Comparison of ENCODE assay signal across 18 cellular contexts in genomic region chr6:36313628-36313895, GRCh38. TPM values are rescaled to one million over a fixed set of nuclear protein-coding genes. Genes with fewer than 3 reads are reported as not detected.
DNase-seq lines count a peak whose midpoint lies in the region; ATAC-seq, FAIRE-seq and TF ChIP-seq lines count a peak whose summit lies in the region.
"Had no signal": no experiment of that assay in that cellular context is flagged by ENCODE, and none has a peak within 500 bp of the region (broad histone marks: within the 10 kb centered on the region; RNA-seq: fewer than 3 reads in every experiment).

No MANE protein-coding gene starts in this region.

- TF ChIP-seq CTCF in PC-9 (conservative IDR thresholded peaks at IDR 0.05) (no peak), neural progenitor cell (IDR thresholded peaks at IDR 0.05) (no peak)

- H3K4me1 ChIP-seq in BLaER1 (peaks cover 22% of the 10 kb centered on the region), Karpas-422 (ENCODE audit: low read length) (peaks cover 55% of the 10 kb centered on the region), PC-9 (replicated peaks; ENCODE audit: insufficient read depth) (peaks cover 39% of the 10 kb centered on the region), neural progenitor cell (peaks cover 10% of the 10 kb centered on the region), small intestine (ENCODE audit: control insufficient read depth in 2 of 2, insufficient read depth in 1 of 2, low read depth in 1 of 2, low read length in 1 of 2) (peaks cover 0 to 6% of the 10 kb centered on the region in 2 donors)
- H3K4me1 ChIP-seq: BE2C had no signal

- H3K9ac ChIP-seq in BLaER1, result no peak overlapping the region; the same call in 1 of the 2 replicates
- H3K9ac ChIP-seq in Karpas-422 (ENCODE audit: low read length), result peak overlapping the region; percentile 79
- H3K9ac ChIP-seq in neural progenitor cell, result no peak overlapping the region

- H3K79me2 ChIP-seq in Karpas-422 (ENCODE audit: low read length) (no peaks in the 10 kb centered on the region), PC-9 (ENCODE audit: low read depth) (no peaks in the 10 kb centered on the region), neural progenitor cell (ENCODE audit: low read depth) (no peaks in the 10 kb centered on the region)

- H3K4me2 ChIP-seq in BLaER1 (peak overlapping the region; percentile 80), Karpas-422 (ENCODE audit: low read depth, low read length, poor library complexity, severe bottlenecking) (peak overlapping the region; percentile 96), PC-9 (peak overlapping the region; percentile 65), neural progenitor cell (no peak overlapping the region)

- CTCF ChIA-PET in PC-9 (lab: Charles Lee), result no interaction called here

- no peaks in the 10 kb centered on the region for H3K36me3 Mint-ChIP-seq in neural progenitor cell
- H3K36me3 Mint-ChIP-seq: CD4-positive, alpha-beta memory T cell had no signal

- peaks cover 2% of the 10 kb centered on the region for H3K9me3 Mint-ChIP-seq in neural progenitor cell
- H3K9me3 Mint-ChIP-seq: CD4-positive, alpha-beta memory T cell had no signal

- no peaks in the 10 kb centered on the region for H3K36me3 ChIP-seq in BLaER1
- no peaks in the 10 kb centered on the region for H3K36me3 ChIP-seq in Karpas-422 (ENCODE audit: insufficient read depth, low read length)
- H3K36me3 ChIP-seq in PC-9 (ENCODE audit: low read depth), result no peaks in the 10 kb centered on the region
- no peaks in the 10 kb centered on the region for H3K36me3 ChIP-seq in neural progenitor cell
- no peaks in the 10 kb centered on the region for H3K36me3 ChIP-seq in small intestine (ENCODE audit: control insufficient read depth in 2 of 2, insufficient read depth in 2 of 2, low read length in 2 of 2)
- H3K36me3 ChIP-seq: BE2C had no signal

- intact Hi-C loops in PC-9 (cut with micrococcal nuclease; ENCODE audit: unreplicated experiment), result no loop called here

- H2AFZ ChIP-seq in Karpas-422 (ENCODE audit: low read length) (no peak overlapping the region), PC-9 (no peak overlapping the region), neural progenitor cell (replicated peaks) (peak overlapping the region; percentile 77)

- BruUV-seq in PC-9 (replicated peaks; lab: Mats Ljungman, UMichigan), result no TSS peak

- H3K27ac Mint-ChIP-seq in neural progenitor cell, result no peak overlapping the region
- H3K27ac Mint-ChIP-seq: CD4-positive, alpha-beta memory T cell had no signal

- H3K27me3 ChIP-seq in BLaER1 (no peaks in the 10 kb centered on the region), Karpas-422 (ENCODE audit: low read length) (no peaks in the 10 kb centered on the region), PC-9 (ENCODE audit: insufficient read depth, low read depth) (no peaks in the 10 kb centered on the region), neural progenitor cell (no peaks in the 10 kb centered on the region), small intestine (ENCODE audit: control insufficient read depth in 2 of 2, insufficient read depth in 2 of 2, low read length in 2 of 2) (no peaks in the 10 kb centered on the region)
- H3K27me3 ChIP-seq: BE2C had no signal

- POLR2A ChIA-PET in PC-9 (lab: Charles Lee; ENCODE audit: unreplicated experiment), result interaction anchor here (0.6 kb wide), 2 partner anchors 31 to 286 kb away, joined by 6 to 8 read pairs; partner anchors contain the start of gene MAPK14

- H3K4me1 Mint-ChIP-seq in neural progenitor cell, result peaks cover 4% of the 10 kb centered on the region
- H3K4me1 Mint-ChIP-seq: CD4-positive, alpha-beta memory T cell had no signal

- no peaks in the 10 kb centered on the region for H3K9me2 ChIP-seq in Karpas-422 (replicated peaks; ENCODE audit: insufficient read depth, low read length)
- H3K9me2 ChIP-seq in PC-9 (ENCODE audit: insufficient read depth), result no peaks in the 10 kb centered on the region

- DNase-seq in Karpas-422 (no peak), PC-9 (no peak), neural progenitor cell (ENCODE audit: low spot score) (no peak), NCI-H1694 (lab: John Stamatoyannopoulos, UW) (no peak), small intestine (no peak)
- DNase-seq: BE2C; CD4-positive, alpha-beta memory T cell; DMS153; GOT3; IMR-90; NCI-H1092; NCI-H2107; NCI-H510A had no signal

- H4K20me1 ChIP-seq in BLaER1, result no peaks in the 10 kb centered on the region
- no peaks in the 10 kb centered on the region for H4K20me1 ChIP-seq in Karpas-422 (ENCODE audit: insufficient read depth, low read depth, low read length)
- no peaks in the 10 kb centered on the region for H4K20me1 ChIP-seq in PC-9 (ENCODE audit: insufficient read depth)
- H4K20me1 ChIP-seq in neural progenitor cell (ENCODE audit: low read depth), result no peaks in the 10 kb centered on the region

- peaks cover 8% of the 10 kb centered on the region for H3K27me3 Mint-ChIP-seq in neural progenitor cell (ENCODE audit: insufficient read depth, low read depth)

- H3K4me3 ChIP-seq in BLaER1 (no peak overlapping the region), Karpas-422 (ENCODE audit: low read length) (peak overlapping the region; percentile 67), PC-9 (peak overlapping the region; percentile 25; the same call in 1 of the 2 replicates), neural progenitor cell (no peak overlapping the region), small intestine (ENCODE audit: low read depth in 1 of 2, low read length in 2 of 2) (no peak overlapping the region)

- H3K27ac ChIP-seq in BLaER1 (peak overlapping the region; percentile 60), Karpas-422 (ENCODE audit: low read length) (peak overlapping the region; percentile 93), PC-9 (peak overlapping the region; percentile 72), neural progenitor cell (no peak overlapping the region), small intestine (ENCODE audit: low read depth in 1 of 2, low read length in 1 of 2) (no peak overlapping the region)

- WGBS in small intestine, 3 donors, result 83 to 88% (median 85%) methylated on average over 4 of the region's 4 CpGs

- peaks cover 16% of the 10 kb centered on the region for H3F3A ChIP-seq in PC-9 (ENCODE audit: insufficient read depth, low read depth)
- H3F3A ChIP-seq in neural progenitor cell (ENCODE audit: low read depth), result no peaks in the 10 kb centered on the region

- no peak overlapping the region for H3K4me3 Mint-ChIP-seq in neural progenitor cell
- H3K4me3 Mint-ChIP-seq: CD4-positive, alpha-beta memory T cell had no signal

- ATAC-seq in GM18511 (IDR thresholded peaks at IDR 0.05; ENCODE audit: unreplicated experiment), result no peak
- ATAC-seq in HG02870 (IDR thresholded peaks at IDR 0.05; ENCODE audit: unreplicated experiment), result no peak

- FAIRE-seq in small intestine (lab: Jason Lieb, UNC), result no peak

- H3K9me3 ChIP-seq in BLaER1 (no peaks in the 10 kb centered on the region), Karpas-422 (ENCODE audit: low read length) (no peaks in the 10 kb centered on the region), PC-9 (ENCODE audit: insufficient read depth, low read depth) (no peaks in the 10 kb centered on the region), neural progenitor cell (ENCODE audit: low read depth) (no peaks in the 10 kb centered on the region), small intestine (ENCODE audit: control insufficient read depth, low read depth) (no peaks in the 10 kb centered on the region)
- H3K9me3 ChIP-seq: BE2C had no signal

RNA-seq across cellular contexts. Expression of gene BNIP5, which starts 23.1 kb away (rescaled TPM):
- total RNA-seq in Karpas-422 (2014; rRNA removed; shearing (Covaris generic); ENCODE audit: low replicate concordance), result not detected in 2 replicates
- total RNA-seq in PC-9 (2021) (not detected in 2 replicates), neural progenitor cell (ENCODE audit: low replicate concordance) (not detected in 2 replicates)
- 10 to 100 TPM in 2 of 3 donors, 1 to 10 TPM in 1; 2.6 to 26.7 (median 17.2) TPM for polyA plus RNA-seq in small intestine
- total RNA-seq: A172; CD4-positive, alpha-beta memory T cell; IMR-90; MCF 10A had no signal
- polyA plus RNA-seq: CD4-positive, alpha-beta memory T cell; IMR-90 had no signal

RNA-seq across cellular contexts. Expression of gene PNPLA1, which starts 43.7 kb away (rescaled TPM):
- total RNA-seq in Karpas-422 (2014; rRNA removed; shearing (Covaris generic); ENCODE audit: low replicate concordance), result not detected in 2 replicates
- total RNA-seq in PC-9 (2021), result 0.17 TPM in 1 of 2 replicates, not detected in the other
- total RNA-seq in neural progenitor cell (ENCODE audit: low replicate concordance), result not detected in 2 replicates
- 1 to 10 TPM in 2 of 3 donors, under 1 TPM in 1; 0.55 to 2.7 (median 1.3) TPM for polyA plus RNA-seq in small intestine
- total RNA-seq: A172, IMR-90, MCF 10A had no signal
- polyA plus RNA-seq: CD4-positive, alpha-beta memory T cell; IMR-90 had no signal

Comparison
In these comparisons a context has a peak if more than half of its experiments do, and no peak if none do; other contexts are left out.
1. H3K27ac ChIP-seq: peak in BLaER1 (single experiment), Karpas-422 (single experiment) and PC-9 (single experiment); none in neural progenitor cell (single experiment) and small intestine (0 of 2).
2. H3K4me3 ChIP-seq: peak in Karpas-422 (single experiment) and PC-9 (single experiment); none in BLaER1 (single experiment), neural progenitor cell (single experiment) and small intestine (0 of 2).